1 cellular context compared by ENCODE assay signal in the genomic region with DNA sequence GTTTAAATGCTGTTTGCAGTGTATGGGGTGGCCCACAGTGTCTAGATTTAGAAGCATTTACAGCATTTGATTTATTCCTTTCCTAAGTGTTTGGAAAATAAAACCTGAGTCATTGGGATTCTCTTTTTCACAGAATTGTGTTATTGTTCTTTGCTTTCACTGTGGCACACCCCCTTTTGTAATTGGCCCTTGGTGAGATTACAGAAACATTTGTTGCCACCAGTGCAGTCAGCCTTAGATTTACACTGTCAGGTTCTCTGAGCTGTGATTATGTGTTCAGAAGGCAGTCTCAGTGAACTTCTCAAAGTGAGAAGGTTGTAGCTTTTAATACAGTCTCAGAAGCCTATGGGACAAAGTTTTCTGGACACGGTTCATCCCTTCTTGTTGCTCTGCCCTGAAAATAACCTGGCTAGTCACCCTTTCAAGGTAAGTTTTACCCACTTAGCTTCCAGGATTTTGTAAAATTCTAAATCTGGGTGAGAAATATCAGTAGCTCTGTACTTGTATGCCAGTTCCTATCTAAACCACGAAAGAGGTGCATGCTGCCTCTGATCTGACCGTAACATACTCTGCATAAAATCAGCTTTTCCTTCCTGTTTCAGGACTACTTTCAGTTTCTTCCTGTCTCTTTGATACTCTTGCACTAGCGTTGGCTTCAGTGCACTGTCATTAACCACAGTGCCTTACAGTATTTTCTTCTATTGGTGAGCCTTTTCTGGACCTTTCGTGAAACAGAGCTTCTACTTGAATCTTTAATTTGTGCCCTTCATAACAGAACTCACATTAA.
TF ChIP-seq lines count a peak whose summit lies in the region.

No MANE protein-coding gene starts in this region.

TF ChIP-seq in HepG2, 621 proteins besides CTCF, POLR2A, EP300 and RAD21:
- TF ChIP-seq NFE2 (CRISPR knock-in tag; IDR thresholded peaks at IDR 0.05) (no peak), SAP130 (CRISPR knock-in tag; IDR thresholded peaks at IDR 0.05; ENCODE audit: low read depth) (0 out of 2 replicates have a peak, but pooled peaks have one; percentile 3), ZNF605 (CRISPR knock-in tag; IDR thresholded peaks at IDR 0.05) (no peak), IRF2 (CRISPR knock-in tag; IDR thresholded peaks at IDR 0.05) (peak; percentile 41; the same call in 1 of the 2 replicates), ELF3 (CRISPR knock-in tag; IDR thresholded peaks at IDR 0.05) (0 out of 2 replicates have a peak, but pooled peaks have one; percentile 21), MAFG (CRISPR knock-in tag; IDR thresholded peaks at IDR 0.05) (no peak), ZNF234 (CRISPR knock-in tag; conservative IDR thresholded peaks at IDR 0.05) (no peak), TEAD2 (CRISPR knock-in tag; IDR thresholded peaks at IDR 0.05) (no peak), ZNF17 (CRISPR knock-in tag; IDR thresholded peaks at IDR 0.05) (no peak)
- TF ChIP-seq, protein P1, sequence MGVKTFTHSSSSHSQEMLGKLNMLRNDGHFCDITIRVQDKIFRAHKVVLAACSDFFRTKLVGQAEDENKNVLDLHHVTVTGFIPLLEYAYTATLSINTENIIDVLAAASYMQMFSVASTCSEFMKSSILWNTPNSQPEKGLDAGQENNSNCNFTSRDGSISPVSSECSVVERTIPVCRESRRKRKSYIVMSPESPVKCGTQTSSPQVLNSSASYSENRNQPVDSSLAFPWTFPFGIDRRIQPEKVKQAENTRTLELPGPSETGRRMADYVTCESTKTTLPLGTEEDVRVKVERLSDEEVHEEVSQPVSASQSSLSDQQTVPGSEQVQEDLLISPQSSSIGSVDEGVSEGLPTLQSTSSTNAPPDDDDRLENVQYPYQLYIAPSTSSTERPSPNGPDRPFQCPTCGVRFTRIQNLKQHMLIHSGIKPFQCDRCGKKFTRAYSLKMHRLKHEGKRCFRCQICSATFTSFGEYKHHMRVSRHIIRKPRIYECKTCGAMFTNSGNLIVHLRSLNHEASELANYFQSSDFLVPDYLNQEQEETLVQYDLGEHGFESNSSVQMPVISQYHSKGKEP (CRISPR knock-in tag; IDR thresholded peaks at IDR 0.05): no peak
